In the genomic region with DNA sequence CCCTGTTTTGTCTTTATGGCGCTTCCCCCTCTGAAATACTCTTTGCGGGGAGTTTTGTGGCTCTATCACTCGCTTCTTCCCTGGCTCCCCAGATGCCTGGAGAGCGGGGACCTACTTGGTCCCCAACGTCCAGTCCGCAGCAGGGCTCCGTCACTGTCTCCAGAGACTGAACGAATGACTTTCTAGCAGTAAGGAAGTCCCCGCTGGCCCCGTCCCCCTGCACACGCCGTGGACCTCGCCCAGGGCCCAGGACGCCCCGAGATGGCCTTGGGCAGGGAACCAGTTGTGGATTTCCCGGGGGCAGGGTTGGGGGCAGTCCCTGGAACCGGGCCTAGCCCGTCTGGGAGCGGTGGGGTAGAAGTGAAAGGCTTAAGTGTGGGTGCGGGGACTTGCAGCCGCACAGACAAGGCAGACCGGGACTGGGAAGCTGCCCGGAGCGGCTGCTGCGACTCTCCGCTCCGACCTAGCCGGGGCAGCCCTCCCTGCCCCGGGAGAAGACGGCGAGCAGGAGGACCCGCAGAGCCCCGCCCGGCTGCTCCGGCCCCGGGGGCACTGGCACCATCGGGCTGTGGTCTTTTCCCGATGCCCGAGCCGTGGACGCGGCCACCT, we compare ENCODE assay signal across 1 cellular context.
TF ChIP-seq lines count a peak whose summit lies in the region.

No MANE protein-coding gene starts in this region.

TF ChIP-seq in K562, 482 proteins besides CTCF, POLR2A, EP300 and RAD21:
- TF ChIP-seq, protein P1, sequence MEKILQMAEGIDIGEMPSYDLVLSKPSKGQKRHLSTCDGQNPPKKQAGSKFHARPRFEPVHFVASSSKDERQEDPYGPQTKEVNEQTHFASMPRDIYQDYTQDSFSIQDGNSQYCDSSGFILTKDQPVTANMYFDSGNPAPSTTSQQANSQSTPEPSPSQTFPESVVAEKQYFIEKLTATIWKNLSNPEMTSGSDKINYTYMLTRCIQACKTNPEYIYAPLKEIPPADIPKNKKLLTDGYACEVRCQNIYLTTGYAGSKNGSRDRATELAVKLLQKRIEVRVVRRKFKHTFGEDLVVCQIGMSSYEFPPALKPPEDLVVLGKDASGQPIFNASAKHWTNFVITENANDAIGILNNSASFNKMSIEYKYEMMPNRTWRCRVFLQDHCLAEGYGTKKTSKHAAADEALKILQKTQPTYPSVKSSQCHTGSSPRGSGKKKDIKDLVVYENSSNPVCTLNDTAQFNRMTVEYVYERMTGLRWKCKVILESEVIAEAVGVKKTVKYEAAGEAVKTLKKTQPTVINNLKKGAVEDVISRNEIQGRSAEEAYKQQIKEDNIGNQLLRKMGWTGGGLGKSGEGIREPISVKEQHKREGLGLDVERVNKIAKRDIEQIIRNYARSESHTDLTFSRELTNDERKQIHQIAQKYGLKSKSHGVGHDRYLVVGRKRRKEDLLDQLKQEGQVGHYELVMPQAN (IDR thresholded peaks at IDR 0.05; ENCODE audit: borderline replicate concordance) = no peak
- TF ChIP-seq ZEB2 (IDR thresholded peaks at IDR 0.05) (no peak), KLF10 (CRISPR knock-in tag; IDR thresholded peaks at IDR 0.05) (no peak), ZBED1 (IDR thresholded peaks at IDR 0.05) (no peak), ZC3H8 (IDR thresholded peaks at IDR 0.05) (no peak), ZKSCAN1 (IDR thresholded peaks at IDR 0.05; ENCODE audit: low read depth, low read length) (no peak), ZNF3 (CRISPR knock-in tag; IDR thresholded peaks at IDR 0.05) (no peak), DIDO1 (tag; IDR thresholded peaks at IDR 0.05; ENCODE audit: low read depth) (no peak), ZC3H11A (IDR thresholded peaks at IDR 0.05; ENCODE audit: low read depth, low read length) (no peak)
- TF ChIP-seq, protein P2, sequence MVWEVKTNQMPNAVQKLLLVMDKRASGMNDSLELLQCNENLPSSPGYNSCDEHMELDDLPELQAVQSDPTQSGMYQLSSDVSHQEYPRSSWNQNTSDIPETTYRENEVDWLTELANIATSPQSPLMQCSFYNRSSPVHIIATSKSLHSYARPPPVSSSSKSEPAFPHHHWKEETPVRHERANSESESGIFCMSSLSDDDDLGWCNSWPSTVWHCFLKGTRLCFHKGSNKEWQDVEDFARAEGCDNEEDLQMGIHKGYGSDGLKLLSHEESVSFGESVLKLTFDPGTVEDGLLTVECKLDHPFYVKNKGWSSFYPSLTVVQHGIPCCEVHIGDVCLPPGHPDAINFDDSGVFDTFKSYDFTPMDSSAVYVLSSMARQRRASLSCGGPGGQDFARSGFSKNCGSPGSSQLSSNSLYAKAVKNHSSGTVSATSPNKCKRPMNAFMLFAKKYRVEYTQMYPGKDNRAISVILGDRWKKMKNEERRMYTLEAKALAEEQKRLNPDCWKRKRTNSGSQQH (CRISPR knock-in tag; IDR thresholded peaks at IDR 0.05) = no peak
- TF ChIP-seq, protein P3, sequence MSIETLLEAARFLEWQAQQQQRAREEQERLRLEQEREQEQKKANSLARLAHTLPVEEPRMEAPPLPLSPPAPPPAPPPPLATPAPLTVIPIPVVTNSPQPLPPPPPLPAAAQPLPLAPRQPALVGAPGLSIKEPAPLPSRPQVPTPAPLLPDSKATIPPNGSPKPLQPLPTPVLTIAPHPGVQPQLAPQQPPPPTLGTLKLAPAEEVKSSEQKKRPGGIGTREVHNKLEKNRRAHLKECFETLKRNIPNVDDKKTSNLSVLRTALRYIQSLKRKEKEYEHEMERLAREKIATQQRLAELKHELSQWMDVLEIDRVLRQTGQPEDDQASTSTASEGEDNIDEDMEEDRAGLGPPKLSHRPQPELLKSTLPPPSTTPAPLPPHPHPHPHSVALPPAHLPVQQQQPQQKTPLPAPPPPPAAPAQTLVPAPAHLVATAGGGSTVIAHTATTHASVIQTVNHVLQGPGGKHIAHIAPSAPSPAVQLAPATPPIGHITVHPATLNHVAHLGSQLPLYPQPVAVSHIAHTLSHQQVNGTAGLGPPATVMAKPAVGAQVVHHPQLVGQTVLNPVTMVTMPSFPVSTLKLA (conservative IDR thresholded peaks at IDR 0.05) = no peak
TF ChIP-seq in K562: peak in this region for 0.
